28 cellular contexts compared by ENCODE assay signal in the genomic region with DNA sequence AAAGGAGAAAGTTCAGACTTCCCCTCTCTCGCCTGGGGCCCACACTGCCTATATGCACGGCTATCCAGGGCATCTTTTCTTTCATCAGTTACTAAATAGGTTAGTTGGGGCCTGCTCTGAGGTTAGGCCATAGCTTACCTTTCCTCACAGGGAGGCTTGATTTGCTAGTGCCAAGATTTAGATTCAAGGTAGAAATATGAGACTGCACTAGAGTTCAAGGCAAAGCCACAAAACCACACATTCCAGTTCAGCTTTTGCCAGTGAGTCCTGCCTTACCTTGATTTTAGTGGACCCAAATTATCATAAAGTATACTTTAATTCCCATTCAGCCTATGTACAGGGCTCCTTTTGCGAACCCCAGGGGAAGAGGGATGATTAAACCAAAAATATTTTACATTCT.
"Had no signal": no experiment of that assay in that cellular context is flagged by ENCODE, and none has a peak within 500 bp of the region (broad histone marks: within the 10 kb centered on the region; RNA-seq: fewer than 3 reads in every experiment).

No MANE protein-coding gene starts in this region.

- ATAC-seq: heart right ventricle; left cardiac atrium; mucosa of descending colon; sciatic nerve; stimulated activated memory B cell treated with anti-CD40 and anti-IgM and Interleukin-4, amounts not matched to agents 10 μg/mL and 1 μg/mL and 100 μg/mL, for 72 hours had no signal

- H3K4me3 ChIP-seq: breast epithelium, colonic mucosa, esophagus squamous epithelium, heart right ventricle, mucosa of descending colon, stomach, suprapubic skin, transverse colon, uterus had no signal

- H3K27ac Mint-ChIP-seq: activated naive CD4-positive, alpha-beta T cell treated with anti-CD3 and anti-CD28 coated beads, Interleukin-2, amount 50 U/mL, for 24 hours; endodermal cell; stimulated activated memory B cell treated with anti-CD40 and anti-IgM and Interleukin-4, amounts not matched to agents 10 μg/mL and 1 μg/mL and 100 μg/mL, for 72 hours; T-helper 2 cell treated with Interferon-gamma antibody and Interleukin-4, amounts not matched to agents 5 μg/mL and 100 μg/mL, for 36 hours had no signal

- H3K36me3 ChIP-seq: breast epithelium, colonic mucosa, esophagus squamous epithelium, heart right ventricle, stomach, suprapubic skin, transverse colon, uterus, WERI-Rb-1 had no signal

- H3K27me3 ChIP-seq: breast epithelium, colonic mucosa, esophagus squamous epithelium, heart right ventricle, stomach, suprapubic skin, transverse colon had no signal

- H3K27ac ChIP-seq: breast epithelium, colonic mucosa, esophagus squamous epithelium, heart right ventricle, stomach, suprapubic skin, transverse colon, uterus, WERI-Rb-1 had no signal

- DNase-seq: activated CD4-positive, alpha-beta T cell treated with anti-CD3 and anti-CD28 coated beads, Interleukin-2, amount 50 U/mL, for 1 hour; activated CD4-positive, CD25-positive, alpha-beta regulatory T cell treated with anti-CD3 and anti-CD28 coated beads, Interleukin-2, amount 50 U/mL, for 72 hours; activated gamma-delta T cell treated with Interleukin-2 at 50 U/mL for 16 hours; activated T-cell treated with anti-CD3 and anti-CD28 coated beads, Interleukin-2, amount 50 U/mL, for 1 hour; aorta; colonic mucosa; endodermal cell; esophagus squamous epithelium; heart right ventricle; islet precursor cell; left cardiac atrium; mesenchymal stem cell; mucosa of descending colon; posterior cingulate gyrus; small intestine; stimulated activated CD4-positive, alpha-beta T cell treated with anti-CD3 and anti-CD28 coated beads, Interleukin-2, amount 100 ng/mL, for 24 hours; stomach; transverse colon; uterus; WERI-Rb-1 had no signal

- H3K9me3 ChIP-seq: breast epithelium, colonic mucosa, esophagus squamous epithelium, heart right ventricle, mucosa of descending colon, stomach, suprapubic skin, transverse colon, uterus had no signal

- H3K4me1 Mint-ChIP-seq: activated naive CD4-positive, alpha-beta T cell treated with anti-CD3 and anti-CD28 coated beads, Interleukin-2, amount 50 U/mL, for 24 hours; central memory CD8-positive, alpha-beta T cell; stimulated activated memory B cell treated with anti-CD40 and anti-IgM and Interleukin-4, amounts not matched to agents 10 μg/mL and 1 μg/mL and 100 μg/mL, for 72 hours had no signal

- H3K36me3 Mint-ChIP-seq: activated naive CD4-positive, alpha-beta T cell treated with anti-CD3 and anti-CD28 coated beads, Interleukin-2, amount 50 U/mL, for 24 hours; stimulated activated memory B cell treated with anti-CD40 and anti-IgM and Interleukin-4, amounts not matched to agents 10 μg/mL and 1 μg/mL and 100 μg/mL, for 72 hours had no signal

- FAIRE-seq: small intestine, TTC549 had no signal

- H3K9me3 Mint-ChIP-seq: activated naive CD4-positive, alpha-beta T cell treated with anti-CD3 and anti-CD28 coated beads, Interleukin-2, amount 50 U/mL, for 24 hours; endodermal cell; stimulated activated memory B cell treated with anti-CD40 and anti-IgM and Interleukin-4, amounts not matched to agents 10 μg/mL and 1 μg/mL and 100 μg/mL, for 72 hours; T-helper 2 cell treated with Interferon-gamma antibody and Interleukin-4, amounts not matched to agents 5 μg/mL and 100 μg/mL, for 36 hours had no signal

- H3K4me3 Mint-ChIP-seq: activated naive CD4-positive, alpha-beta T cell treated with anti-CD3 and anti-CD28 coated beads, Interleukin-2, amount 50 U/mL, for 24 hours; central memory CD8-positive, alpha-beta T cell; endodermal cell; stimulated activated memory B cell treated with anti-CD40 and anti-IgM and Interleukin-4, amounts not matched to agents 10 μg/mL and 1 μg/mL and 100 μg/mL, for 72 hours; T-helper 2 cell treated with Interferon-gamma antibody and Interleukin-4, amounts not matched to agents 5 μg/mL and 100 μg/mL, for 36 hours had no signal

- H3K4me1 ChIP-seq: breast epithelium, colonic mucosa, esophagus squamous epithelium, stomach, suprapubic skin, transverse colon, uterus had no signal

- H3K27me3 Mint-ChIP-seq: activated naive CD4-positive, alpha-beta T cell treated with anti-CD3 and anti-CD28 coated beads, Interleukin-2, amount 50 U/mL, for 24 hours; central memory CD8-positive, alpha-beta T cell; stimulated activated memory B cell treated with anti-CD40 and anti-IgM and Interleukin-4, amounts not matched to agents 10 μg/mL and 1 μg/mL and 100 μg/mL, for 72 hours had no signal
